ENCODE assay signal across 15 cellular contexts in genomic region chr22:23236440-23237139, GRCh38. TPM values are rescaled to one million over a fixed set of nuclear protein-coding genes. Genes with fewer than 3 reads are reported as not detected.
A peak's percentile ranks its signal among the peaks of the same experiment; 100 is the strongest.
DNase-seq lines count a peak whose midpoint lies in the region; ATAC-seq and TF ChIP-seq lines count a peak whose summit lies in the region.
"Had no signal": no experiment of that assay in that cellular context is flagged by ENCODE, and none has a peak within 500 bp of the region (broad histone marks: within the 10 kb centered on the region; RNA-seq: fewer than 3 reads in every experiment).

No MANE protein-coding gene starts in this region.

- no peaks in the 10 kb centered on the region for H3K27me3 Mint-ChIP-seq in activated naive CD8-positive, alpha-beta T cell
- no peaks in the 10 kb centered on the region for H3K27me3 Mint-ChIP-seq in activated naive CD8-positive, alpha-beta T cell treated with anti-CD3 and anti-CD28 coated beads, Interleukin-2, amount 50 U/mL, for 24 hours
- H3K27me3 Mint-ChIP-seq in brain = peaks cover 4% of the 10 kb centered on the region
- H3K27me3 Mint-ChIP-seq: activated naive CD8-positive, alpha-beta T cell treated with anti-CD3 and anti-CD28 coated beads, Interleukin-2, amount 10 ng/mL, durations not matched to agents 7 days and 5 days; dendritic cell treated with granulocyte-macrophage colony-stimulating factor and Interleukin-4, amounts not matched to agents 40 ng/mL and 50 ng/mL, for 4 days; type B pancreatic cell had no signal

- TF ChIP-seq CTCF in brain (conservative IDR thresholded peaks at IDR 0.05) (no peak), tibial artery (IDR thresholded peaks at IDR 0.05) (no peak)

- ATAC-seq in activated naive CD8-positive, alpha-beta T cell treated with anti-CD3 and anti-CD28 coated beads, Interleukin-2, amount 50 U/mL, for 24 hours = no peak

- H3K36me3 Mint-ChIP-seq in activated naive CD8-positive, alpha-beta T cell = peaks cover 4% of the 10 kb centered on the region
- H3K36me3 Mint-ChIP-seq in activated naive CD8-positive, alpha-beta T cell treated with anti-CD3 and anti-CD28 coated beads, Interleukin-2, amount 50 U/mL, for 24 hours (ENCODE audit: low read depth) = peaks cover 8% of the 10 kb centered on the region
- peaks cover 35% of the 10 kb centered on the region for H3K36me3 Mint-ChIP-seq in brain

- H3K27ac ChIP-seq in layer of hippocampus (ENCODE audit: low read depth, low read length) = peak overlapping the region; percentile 67
- peak overlapping the region; percentile 63 to 66 for H3K27ac ChIP-seq in tibial artery

- H3K4me1 Mint-ChIP-seq in activated naive CD8-positive, alpha-beta T cell (ENCODE audit: low read depth) = peaks cover 59% of the 10 kb centered on the region
- H3K4me1 Mint-ChIP-seq in activated naive CD8-positive, alpha-beta T cell treated with anti-CD3 and anti-CD28 coated beads, Interleukin-2, amount 50 U/mL, for 24 hours = peaks cover 78% of the 10 kb centered on the region
- H3K4me1 Mint-ChIP-seq in brain = peaks cover 70% of the 10 kb centered on the region

- peak overlapping the region; percentile 66 for H3K27ac Mint-ChIP-seq in activated naive CD8-positive, alpha-beta T cell
- H3K27ac Mint-ChIP-seq in activated naive CD8-positive, alpha-beta T cell treated with anti-CD3 and anti-CD28 coated beads, Interleukin-2, amount 50 U/mL, for 24 hours = no peak overlapping the region
- peak overlapping the region; percentile 72 to 93 (median 85) for H3K27ac Mint-ChIP-seq in brain
- H3K27ac Mint-ChIP-seq: activated naive CD8-positive, alpha-beta T cell treated with anti-CD3 and anti-CD28 coated beads, Interleukin-2, amount 10 ng/mL, durations not matched to agents 7 days and 5 days; dendritic cell treated with granulocyte-macrophage colony-stimulating factor and Interleukin-4, amounts not matched to agents 40 ng/mL and 50 ng/mL, for 4 days; mesothelial cell of epicardium; type B pancreatic cell had no signal

- H3K9me3 Mint-ChIP-seq in activated naive CD8-positive, alpha-beta T cell (ENCODE audit: low read depth) = no peaks in the 10 kb centered on the region
- no peaks in the 10 kb centered on the region for H3K9me3 Mint-ChIP-seq in activated naive CD8-positive, alpha-beta T cell treated with anti-CD3 and anti-CD28 coated beads, Interleukin-2, amount 50 U/mL, for 24 hours
- H3K9me3 Mint-ChIP-seq in brain = peaks cover 0 to 24% (median 3%) of the 10 kb centered on the region in 5 experiments
- H3K9me3 Mint-ChIP-seq: dendritic cell treated with granulocyte-macrophage colony-stimulating factor and Interleukin-4, amounts not matched to agents 40 ng/mL and 50 ng/mL, for 4 days; type B pancreatic cell had no signal

- no peak overlapping the region for H3K4me3 Mint-ChIP-seq in activated naive CD8-positive, alpha-beta T cell
- H3K4me3 Mint-ChIP-seq in activated naive CD8-positive, alpha-beta T cell treated with anti-CD3 and anti-CD28 coated beads, Interleukin-2, amount 50 U/mL, for 24 hours = no peak overlapping the region
- H3K4me3 Mint-ChIP-seq in brain = peak overlapping the region in 2 of 5 experiments; percentile 32 to 40
- H3K4me3 Mint-ChIP-seq: activated naive CD8-positive, alpha-beta T cell treated with anti-CD3 and anti-CD28 coated beads, Interleukin-2, amount 10 ng/mL, durations not matched to agents 7 days and 5 days; dendritic cell treated with granulocyte-macrophage colony-stimulating factor and Interleukin-4, amounts not matched to agents 40 ng/mL and 50 ng/mL, for 4 days; mesothelial cell of epicardium; type B pancreatic cell had no signal

- H3K36me3 ChIP-seq in tibial artery = no peaks in the 10 kb centered on the region

- DNase-seq in activated naive CD8-positive, alpha-beta T cell treated with anti-CD3 and anti-CD28 coated beads, Interleukin-2, amount 50 U/mL, for 24 hours = no peak
- DNase-seq in tibial artery (no peak), NCI-H2029 (lab: John Stamatoyannopoulos, UW) (no peak), mucosa of gallbladder (ENCODE audit: low spot score) (no peak), DMS114 treated with DMSO at 0.1 percent for 48 hours (lab: John Stamatoyannopoulos, UW; ENCODE audit: unreplicated experiment) (no peak)
- DNase-seq: activated naive CD8-positive, alpha-beta T cell treated with anti-CD3 and anti-CD28 coated beads, Interleukin-2, amount 10 ng/mL, durations not matched to agents 7 days and 5 days; Kasumi-1; NCI-H187 treated with DMSO at 0.1 percent for 48 hours; SIG-M5 had no signal

- intact Hi-C loops in tibial artery (cut with DNase I; ENCODE audit: low total_unique reads) = no loop called here

- H3K9me3 ChIP-seq in tibial artery = no peaks in the 10 kb centered on the region

- H3K4me3 ChIP-seq in tibial artery = no peak overlapping the region

- H3K27me3 ChIP-seq in layer of hippocampus (ENCODE audit: control insufficient read depth, insufficient read depth, low read length) (no peaks in the 10 kb centered on the region), tibial artery (no peaks in the 10 kb centered on the region)

- H3K4me1 ChIP-seq in tibial artery = peaks cover 0 to 88% (median 68%) of the 10 kb centered on the region in 4 donors

RNA-seq across cellular contexts. Expression of gene BCR, which starts 56.3 kb away (rescaled TPM):
- 52.6 TPM for polyA plus RNA-seq in brain (ENCODE audit: insufficient read depth, low read depth, low replicate concordance)
- 58.6 TPM for total RNA-seq in mucosa of gallbladder
